Comparison of ENCODE assay signal across 22 cellular contexts in genomic region chr4:152707632-152708031, GRCh38.
"Had no signal": no experiment of that assay in that cellular context is flagged by ENCODE, and none has a peak within 500 bp of the region (broad histone marks: within the 10 kb centered on the region; RNA-seq: fewer than 3 reads in every experiment).

No MANE protein-coding gene starts in this region.

- H3K27ac ChIP-seq: ascending aorta, body of pancreas had no signal

- H3K4me1 ChIP-seq: ascending aorta, body of pancreas had no signal

- DNase-seq: activated B cell treated with CpG ODN at 0.5 μM for 24 hours; activated CD4-positive, alpha-beta T cell treated with anti-CD3 and anti-CD28 coated beads for 1 hour; activated CD4-positive, alpha-beta T cell treated with anti-CD3 and anti-CD28 coated beads, Interleukin-2, amount 10 ng/mL, durations not matched to agents 24 days and 14 days; activated CD4-positive, alpha-beta T cell treated with anti-CD3 and anti-CD28 coated beads, Interleukin-2, amount 50 U/mL, for 48 hours; activated CD8-positive, alpha-beta memory T cell treated with anti-CD3 and anti-CD28 coated beads, Interleukin-2, amount 10 ng/mL, durations not matched to agents 7 days and 5 days; activated effector memory CD4-positive, alpha-beta T cell treated with Interleukin-2 at 50 U/mL for 16 hours; activated naive CD4-positive, alpha-beta T cell; activated T-cell treated with anti-CD3 and anti-CD28 coated beads, Interleukin-2, amount 50 U/mL, for 24 hours; amniotic stem cell; body of pancreas; central memory CD4-positive, alpha-beta T cell; MG63; NCI-H1092 treated with DMSO at 0.1 percent for 48 hours; NCI-H1436; NCI-H1694 treated with DMSO at 0.1 percent for 48 hours; NCI-H2029 treated with DMSO at 0.1 percent for 48 hours; NCI-H345; NCI-H524; PC-3; SHP77 treated with DMSO at 0.1 percent for 48 hours; T-helper 9 cell had no signal

- H3K9me3 ChIP-seq: ascending aorta, body of pancreas, MG63 had no signal

- H3K27me3 ChIP-seq: ascending aorta, body of pancreas, MG63 had no signal

- H3K36me3 ChIP-seq: ascending aorta, MG63 had no signal

- ATAC-seq: activated CD8-positive, alpha-beta memory T cell treated with anti-CD3 and anti-CD28 coated beads, Interleukin-2, amount 10 ng/mL, durations not matched to agents 7 days and 5 days; body of pancreas had no signal

- H3K4me3 ChIP-seq: ascending aorta, body of pancreas, MG63 had no signal
